In the genomic region with DNA sequence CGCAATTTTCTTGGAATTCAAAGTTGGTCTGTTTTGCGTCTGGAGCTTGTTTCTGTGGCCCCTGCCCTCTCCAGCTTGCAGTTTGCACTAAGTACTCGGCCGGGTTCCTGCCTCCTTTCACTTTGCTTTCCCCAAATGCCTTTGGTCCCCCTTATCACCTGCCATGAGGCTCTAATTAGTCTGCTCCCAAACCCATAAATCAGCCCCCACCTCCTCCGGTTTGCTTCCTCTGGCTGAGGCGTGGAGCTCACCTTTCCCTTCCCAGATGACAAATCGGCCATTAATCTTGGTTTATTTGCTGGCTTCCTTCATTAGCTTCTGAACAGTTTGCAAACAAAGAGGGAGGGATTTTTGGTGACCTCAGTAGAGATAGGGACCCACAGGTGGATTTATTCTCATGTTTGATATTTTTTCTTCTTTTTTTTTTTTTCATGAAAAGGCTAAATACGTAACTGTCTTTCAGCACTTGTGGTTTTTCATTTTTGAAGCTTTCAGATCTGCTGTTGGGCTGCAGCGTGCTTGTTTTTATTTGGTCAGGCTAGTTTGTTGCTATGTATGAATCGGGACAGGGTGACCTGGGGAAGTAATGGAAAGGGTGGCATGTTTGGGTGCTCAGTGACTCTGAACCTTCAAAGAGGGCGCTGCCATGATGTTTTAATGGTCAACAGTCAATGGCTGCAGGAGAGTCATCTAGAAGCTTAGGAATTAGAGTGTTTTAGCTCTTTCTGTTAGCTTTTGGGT, we compare ENCODE assay signal across 13 cellular contexts.
A peak's percentile ranks its signal among the peaks of the same experiment; 100 is the strongest.
DNase-seq lines count a peak whose midpoint lies in the region; TF ChIP-seq lines count a peak whose summit lies in the region.
"Had no signal": no experiment of that assay in that cellular context is flagged by ENCODE, and none has a peak within 500 bp of the region (broad histone marks: within the 10 kb centered on the region; RNA-seq: fewer than 3 reads in every experiment).

No MANE protein-coding gene starts in this region.

- peaks cover 12% of the 10 kb centered on the region for H3K27me3 Mint-ChIP-seq in nephron progenitor cell (ENCODE audit: low read depth, poor library complexity)
- no peaks in the 10 kb centered on the region for H3K27me3 Mint-ChIP-seq in activated T-helper 2 cell treated with anti-CD3 and anti-CD28 coated beads, Interferon-gamma antibody, Interleukin-2, Interleukin-4, amounts not matched to agents 10 μg/mL and 5 μg/mL and 100 μg/mL, durations not matched to agents 14 hours and 24 hours and 36 hours (ENCODE audit: low read depth)
- H3K27me3 Mint-ChIP-seq: IgD-negative memory B cell had no signal

- no peak for TF ChIP-seq CTCF in nephron progenitor cell (IDR thresholded peaks at IDR 0.05)

- peak overlapping the region; percentile 88 for H3K27ac Mint-ChIP-seq in nephron progenitor cell
- H3K27ac Mint-ChIP-seq in activated T-helper 2 cell treated with anti-CD3 and anti-CD28 coated beads, Interferon-gamma antibody, Interleukin-2, Interleukin-4, amounts not matched to agents 10 μg/mL and 5 μg/mL and 100 μg/mL, durations not matched to agents 14 hours and 24 hours and 36 hours, result no peak overlapping the region
- H3K27ac Mint-ChIP-seq: H9, IgD-negative memory B cell had no signal

- H3K4me1 Mint-ChIP-seq in nephron progenitor cell, result peaks cover 50% of the 10 kb centered on the region
- no peaks in the 10 kb centered on the region for H3K4me1 Mint-ChIP-seq in activated T-helper 2 cell treated with anti-CD3 and anti-CD28 coated beads, Interferon-gamma antibody, Interleukin-2, Interleukin-4, amounts not matched to agents 10 μg/mL and 5 μg/mL and 100 μg/mL, durations not matched to agents 14 hours and 24 hours and 36 hours (ENCODE audit: low read depth)
- H3K4me1 Mint-ChIP-seq: IgD-negative memory B cell had no signal

- peaks cover 13% of the 10 kb centered on the region for H3K36me3 Mint-ChIP-seq in nephron progenitor cell (ENCODE audit: low read depth)
- no peaks in the 10 kb centered on the region for H3K36me3 Mint-ChIP-seq in activated T-helper 2 cell treated with anti-CD3 and anti-CD28 coated beads, Interferon-gamma antibody, Interleukin-2, Interleukin-4, amounts not matched to agents 10 μg/mL and 5 μg/mL and 100 μg/mL, durations not matched to agents 14 hours and 24 hours and 36 hours (ENCODE audit: low read depth)
- H3K36me3 Mint-ChIP-seq: IgD-negative memory B cell had no signal

- peaks cover 13% of the 10 kb centered on the region for H3K9me3 Mint-ChIP-seq in nephron progenitor cell
- no peaks in the 10 kb centered on the region for H3K9me3 Mint-ChIP-seq in activated T-helper 2 cell treated with anti-CD3 and anti-CD28 coated beads, Interferon-gamma antibody, Interleukin-2, Interleukin-4, amounts not matched to agents 10 μg/mL and 5 μg/mL and 100 μg/mL, durations not matched to agents 14 hours and 24 hours and 36 hours
- H3K9me3 Mint-ChIP-seq: H9 had no signal

- DNase-seq in A172 (ENCODE audit: low spot score) (peak; percentile 23), HT-29 (ENCODE audit: low spot score) (peak; percentile 10), SHP77 treated with DMSO at 0.1 percent for 48 hours (lab: John Stamatoyannopoulos, UW) (peak; percentile 47), nephron progenitor cell (peak; percentile 30), NCI-H1092 (lab: John Stamatoyannopoulos, UW) (no peak), GDM1 (lab: John Stamatoyannopoulos, UW) (no peak)
- DNase-seq in activated T-helper 2 cell treated with anti-CD3 and anti-CD28 coated beads, Interferon-gamma antibody, Interleukin-2, Interleukin-4, amounts not matched to agents 10 μg/mL and 5 μg/mL and 100 μg/mL, durations not matched to agents 14 hours and 24 hours and 36 hours (ENCODE audit: low spot score), result no peak
- DNase-seq: C1 segment of cervical spinal cord, H9, NCI-H2081 treated with DMSO at 0.1 percent for 48 hours, NCI-H526, PC-9 had no signal

- intact Hi-C loops in activated T-helper 2 cell treated with anti-CD3 and anti-CD28 coated beads, Interferon-gamma antibody, Interleukin-2, Interleukin-4, amounts not matched to agents 10 μg/mL and 5 μg/mL and 100 μg/mL, durations not matched to agents 14 hours and 24 hours and 36 hours (cut with micrococcal nuclease), result no loop called here

- peak overlapping the region; percentile 26 for H3K4me3 Mint-ChIP-seq in nephron progenitor cell
- no peak overlapping the region for H3K4me3 Mint-ChIP-seq in activated T-helper 2 cell treated with anti-CD3 and anti-CD28 coated beads, Interferon-gamma antibody, Interleukin-2, Interleukin-4, amounts not matched to agents 10 μg/mL and 5 μg/mL and 100 μg/mL, durations not matched to agents 14 hours and 24 hours and 36 hours (ENCODE audit: low read depth)
- H3K4me3 Mint-ChIP-seq: H9, IgD-negative memory B cell had no signal

Comparison
In these comparisons a context has a peak if more than half of its experiments do, and no peak if none do; other contexts are left out.
1. DNase-seq: peak in A172 (single experiment), HT-29 (single experiment), SHP77 treated with DMSO at 0.1 percent for 48 hours (single experiment) and nephron progenitor cell (single experiment); none in NCI-H1092 (single experiment), activated T-helper 2 cell treated with anti-CD3 and anti-CD28 coated beads, Interferon-gamma antibody, Interleukin-2, Interleukin-4, amounts not matched to agents 10 μg/mL and 5 μg/mL and 100 μg/mL, durations not matched to agents 14 hours and 24 hours and 36 hours (single experiment) and GDM1 (single experiment).